9 cellular contexts compared by ENCODE assay signal in the genomic region with DNA sequence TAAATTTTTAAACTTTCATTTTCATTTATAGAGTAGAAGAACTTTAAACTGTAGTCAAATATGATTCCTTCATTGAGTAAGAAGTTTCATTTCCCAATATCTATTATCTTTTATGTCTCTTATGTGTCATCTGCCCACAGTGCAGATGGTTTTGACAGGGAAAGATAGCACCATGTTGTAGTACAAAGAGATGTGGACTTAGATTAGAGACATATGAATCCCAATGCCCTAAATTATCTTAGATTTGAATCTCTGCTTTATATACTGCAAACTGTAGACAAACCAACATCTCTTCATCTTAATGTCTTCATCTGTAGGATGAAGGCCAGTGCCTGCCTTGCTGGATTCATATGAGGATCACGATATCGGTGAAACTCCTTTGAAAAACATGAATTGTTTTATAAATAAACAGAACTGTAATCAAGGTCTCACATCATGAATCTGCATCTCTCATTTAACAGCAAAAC.
DNase-seq lines count a peak whose midpoint lies in the region; ATAC-seq and TF ChIP-seq lines count a peak whose summit lies in the region.
"Had no signal": no experiment of that assay in that cellular context is flagged by ENCODE, and none has a peak within 500 bp of the region (broad histone marks: within the 10 kb centered on the region; RNA-seq: fewer than 3 reads in every experiment).

No MANE protein-coding gene starts in this region.

- ATAC-seq in GM18870 (IDR thresholded peaks at IDR 0.05; ENCODE audit: unreplicated experiment) (peak; percentile 98), GM21576 (IDR thresholded peaks at IDR 0.05; ENCODE audit: unreplicated experiment) (peak; percentile 85), HG03439 (IDR thresholded peaks at IDR 0.05; ENCODE audit: unreplicated experiment) (peak; percentile 65)

- H3K9me3 ChIP-seq in Peyer's patch, result no peaks in the 10 kb centered on the region

- H3K4me3 ChIP-seq in Peyer's patch, result no peak overlapping the region
- H3K4me3 ChIP-seq: cardiac muscle cell had no signal

- H3K27me3 ChIP-seq in Peyer's patch, result no peaks in the 10 kb centered on the region
- H3K27me3 ChIP-seq: cardiac muscle cell had no signal

- no peak for TF ChIP-seq POLR2A in Peyer's patch (IDR thresholded peaks at IDR 0.05)

- H3K36me3 ChIP-seq in Peyer's patch, result no peaks in the 10 kb centered on the region
- H3K36me3 ChIP-seq: cardiac muscle cell had no signal

- no peaks in the 10 kb centered on the region for H3K4me1 ChIP-seq in Peyer's patch

- no peak overlapping the region for H3K27ac ChIP-seq in Peyer's patch
- H3K27ac ChIP-seq: cardiac muscle cell had no signal

- no peak for TF ChIP-seq CTCF in Peyer's patch (IDR thresholded peaks at IDR 0.05)

- DNase-seq in iris pigment epithelial cell (ENCODE audit: low read depth) (peak; percentile 18), NCI-H345 (lab: John Stamatoyannopoulos, UW) (no peak), Peyer's patch (no peak)
- no peak for DNase-seq in NK-92 treated with Interleukin-12 subunit alpha and Interleukin-12 subunit beta, amount 100 ng/mL, for 24 hours (lab: John Stamatoyannopoulos, UW)
- DNase-seq: stimulated activated CD4-positive, alpha-beta T cell treated with anti-CD3 and anti-CD28 coated beads, Interleukin-4, amount 100 ng/mL, for 4 hours had no signal
